In genomic region chr1:212234431-212235298, GRCh38 we compare ENCODE assay signal across 8 cellular contexts. TPM values are rescaled to one million over a fixed set of nuclear protein-coding genes. Genes with fewer than 3 reads are reported as not detected.
DNase-seq lines count a peak whose midpoint lies in the region; ATAC-seq and TF ChIP-seq lines count a peak whose summit lies in the region.

No MANE protein-coding gene starts in this region.

- peak overlapping the region; percentile 56 for H3K27ac Mint-ChIP-seq in activated CD4-positive, alpha-beta memory T cell treated with anti-CD3 and anti-CD28 coated beads, Interleukin-2, amount 10 ng/mL, durations not matched to agents 7 days and 5 days

- peak overlapping the region; percentile 41 for H3K4ac ChIP-seq in IMR-90 (ENCODE audit: low read depth, low read length)

- H2AK9ac ChIP-seq in IMR-90 (replicated peaks; ENCODE audit: low read depth, low read length, poor library complexity), result peak overlapping the region; percentile 74

- in situ Hi-C loops in IMR-90 (cut with MboI; ENCODE audit: low sequenced_read_pairs), result no loop called here
- in situ Hi-C loops in G401 (cut with HindIII; ENCODE audit: low sequenced_read_pairs), result no loop called here

- no peak overlapping the region for H4K5ac ChIP-seq in IMR-90 (ENCODE audit: low read depth, low read length)

- peaks cover 2% of the 10 kb centered on the region for H3K27me3 Mint-ChIP-seq in activated CD4-positive, alpha-beta memory T cell treated with anti-CD3 and anti-CD28 coated beads, Interleukin-2, amount 10 ng/mL, durations not matched to agents 7 days and 5 days

- H3K4me1 Mint-ChIP-seq in activated CD4-positive, alpha-beta memory T cell treated with anti-CD3 and anti-CD28 coated beads, Interleukin-2, amount 10 ng/mL, durations not matched to agents 7 days and 5 days, result peaks cover 43% of the 10 kb centered on the region

- POLR2A ChIA-PET in IMR-90 (lab: Charles Lee; ENCODE audit: unreplicated experiment), result interaction anchor here (0.5 kb wide), 1 partner anchor 102 kb away, joined by 5 read pairs; no protein-coding TSS in a partner anchor
- POLR2A ChIA-PET in activated CD4-positive, alpha-beta memory T cell treated with anti-CD3 and anti-CD28 coated beads, Interleukin-2, amount 10 ng/mL, durations not matched to agents 7 days and 5 days (lab: Charles Lee), result interaction anchor here (0.7 to 3.8 kb wide), 5 partner anchors 9 to 128 kb away, joined by 3 to 20 read pairs (median 3); no protein-coding TSS in a partner anchor

- H3K27me3 ChIP-seq in IMR-90 (ENCODE audit: control insufficient read depth, insufficient read depth, low read length) (no peaks in the 10 kb centered on the region), cardiac muscle cell (no peaks in the 10 kb centered on the region), Karpas-422 (ENCODE audit: low read length) (no peaks in the 10 kb centered on the region)

- H2AFZ ChIP-seq in IMR-90 (replicated peaks; ENCODE audit: low read length, poor library complexity), result no peak overlapping the region
- no peak overlapping the region for H2AFZ ChIP-seq in Karpas-422 (ENCODE audit: low read length)

- BruUV-seq in IMR-90 (replicated peaks; lab: Mats Ljungman, UMichigan), result no TSS peak

- DNase-seq in EL, result peak; percentile 90
- DNase-seq in IMR-90, result peak; percentile 98
- DNase-seq in activated CD4-positive, alpha-beta memory T cell treated with anti-CD3 and anti-CD28 coated beads, Interleukin-2, amount 10 ng/mL, durations not matched to agents 7 days and 5 days, result peak; percentile 48
- DNase-seq in cardiac muscle cell (ENCODE audit: low read depth in 1 of 2, low spot score in 1 of 2), result peak; percentile 90 to 95
- DNase-seq in stimulated activated CD4-positive, alpha-beta T cell treated with anti-CD3 and anti-CD28 coated beads, Interleukin-4, amount 100 ng/mL, for 24 hours, result peak; percentile 44
- DNase-seq in G401 (ENCODE audit: low spot score), result no peak
- DNase-seq in Karpas-422, result no peak

- H3K4me3 ChIP-seq in IMR-90 (ENCODE audit: insufficient read depth, low read depth, low read length), result no peak overlapping the region
- H3K4me3 ChIP-seq in cardiac muscle cell, result no peak overlapping the region
- no peak overlapping the region for H3K4me3 ChIP-seq in Karpas-422 (ENCODE audit: low read length)

- H3K4me3 Mint-ChIP-seq in activated CD4-positive, alpha-beta memory T cell treated with anti-CD3 and anti-CD28 coated beads, Interleukin-2, amount 10 ng/mL, durations not matched to agents 7 days and 5 days, result no peak overlapping the region

- H3K36me3 Mint-ChIP-seq in activated CD4-positive, alpha-beta memory T cell treated with anti-CD3 and anti-CD28 coated beads, Interleukin-2, amount 10 ng/mL, durations not matched to agents 7 days and 5 days (ENCODE audit: low read depth), result no peaks in the 10 kb centered on the region

- 0 out of 2 replicates have a peak overlapping the region, but pooled peaks have one; percentile 45 for H3K14ac ChIP-seq in IMR-90 (replicated peaks; ENCODE audit: low read depth, low read length)

- CTCF ChIA-PET in IMR-90 (lab: Yijun Ruan, JAX), result no interaction called here
- CTCF ChIA-PET in activated CD4-positive, alpha-beta memory T cell treated with anti-CD3 and anti-CD28 coated beads, Interleukin-2, amount 10 ng/mL, durations not matched to agents 7 days and 5 days (lab: Charles Lee), result interaction anchor here (1.4 to 1.7 kb wide), 2 partner anchors 9 to 57 kb away, joined by 3 read pairs; no protein-coding TSS in a partner anchor

- H3K4me2 ChIP-seq in IMR-90 (ENCODE audit: low read depth, low read length), result peak overlapping the region; percentile 42; the same call in 1 of the 2 replicates
- no peak overlapping the region for H3K4me2 ChIP-seq in Karpas-422 (ENCODE audit: low read depth, low read length, poor library complexity, severe bottlenecking)

- TF ChIP-seq CTCF in IMR-90 (conservative IDR thresholded peaks at IDR 0.05; ENCODE audit: low read depth, low read length), result no peak
- TF ChIP-seq CTCF in cardiac muscle cell (IDR thresholded peaks at IDR 0.05; ENCODE audit: low read depth, low read length), result no peak

- H3K9me3 ChIP-seq in IMR-90 (ENCODE audit: control insufficient read depth, insufficient read depth, low read length) (no peaks in the 10 kb centered on the region), cardiac muscle cell (ENCODE audit: low read depth) (no peaks in the 10 kb centered on the region), Karpas-422 (ENCODE audit: low read length) (no peaks in the 10 kb centered on the region)

- WGBS in IMR-90 (ENCODE audit: extremely low coverage in 2 of 2, insufficient read length in 1 of 2), 2 experiments, result 100% methylated on average over 3 of the region's 6 CpGs; no CpG with 5 or more reads in 1 of the 2 experiments

- intact Hi-C loops in IMR-90 (cut with micrococcal nuclease), result no loop called here

- H3K9ac ChIP-seq in IMR-90 (ENCODE audit: low read depth, low read length) (no peak overlapping the region), Karpas-422 (ENCODE audit: low read length) (no peak overlapping the region)

- H3K56ac ChIP-seq in IMR-90 (ENCODE audit: extremely low read depth, insufficient read depth, low read length), result no peak overlapping the region; the same call in 1 of the 2 replicates

- peak overlapping the region in 1 of 2 experiments; percentile 53; a peak in 1 of 4 replicates for H4K8ac ChIP-seq in IMR-90 (ENCODE audit: low read depth in 2 of 2, low read length in 2 of 2)

- TF ChIP-seq RAD21 in IMR-90 (IDR thresholded peaks at IDR 0.05; ENCODE audit: low read length), result no peak

- peaks cover 5% of the 10 kb centered on the region for H3K9me1 ChIP-seq in IMR-90 (ENCODE audit: insufficient read depth, low read length)

- 0 out of 2 replicates have a peak overlapping the region, but pooled peaks have one; percentile 38 for H3K23ac ChIP-seq in IMR-90 (ENCODE audit: low read depth, low read length)

- ATAC-seq in GM21515 (IDR thresholded peaks at IDR 0.05; ENCODE audit: unreplicated experiment), result peak; percentile 60
- ATAC-seq in IMR-90 (ENCODE audit: low read depth), result peak; percentile 99

- peak overlapping the region; percentile 44 for H2BK5ac ChIP-seq in IMR-90 (ENCODE audit: low read depth, low read length, poor library complexity, severe bottlenecking)

- peak overlapping the region; percentile 86 for H2BK20ac ChIP-seq in IMR-90 (ENCODE audit: low read depth, low read length)

- peak overlapping the region; percentile 83 for H2AK5ac ChIP-seq in IMR-90 (ENCODE audit: low read depth, low read length)

- H2BK15ac ChIP-seq in IMR-90 (ENCODE audit: low read depth, low read length), result peak overlapping the region; percentile 77; the same call in 1 of the 3 replicates

- dilution Hi-C loops in IMR-90 (cut with HindIII; ENCODE audit: low sequenced_read_pairs, unreplicated experiment), result no loop called here

- H3K9me3 Mint-ChIP-seq in activated CD4-positive, alpha-beta memory T cell treated with anti-CD3 and anti-CD28 coated beads, Interleukin-2, amount 10 ng/mL, durations not matched to agents 7 days and 5 days, result no peaks in the 10 kb centered on the region

- 0 out of 2 replicates have a peak overlapping the region, but pooled peaks have one; percentile 17 for H3K18ac ChIP-seq in IMR-90 (ENCODE audit: low read depth, low read length)

- H3K9me2 ChIP-seq in Karpas-422 (replicated peaks; ENCODE audit: insufficient read depth, low read length), result no peaks in the 10 kb centered on the region

- H3K4me1 ChIP-seq in IMR-90 (ENCODE audit: control insufficient read depth, insufficient read depth, low read length) (peaks cover 6% of the 10 kb centered on the region), cardiac muscle cell (ENCODE audit: low read depth) (peaks cover 49% of the 10 kb centered on the region), Karpas-422 (ENCODE audit: low read length) (peaks cover 10% of the 10 kb centered on the region)

- no peak for TF ChIP-seq POLR2A in IMR-90 (IDR thresholded peaks at IDR 0.05; ENCODE audit: low read depth, low read length)

- H2BK120ac ChIP-seq in IMR-90 (ENCODE audit: low read depth, low read length), result peak overlapping the region; percentile 66; the same call in 1 of the 2 replicates

- peak overlapping the region; percentile 56; the same call in 1 of the 2 replicates for H4K91ac ChIP-seq in IMR-90 (ENCODE audit: insufficient read depth, low read depth, low read length)

- no peaks in the 10 kb centered on the region for H3K79me2 ChIP-seq in Karpas-422 (ENCODE audit: low read length)

- H3K27ac ChIP-seq in IMR-90 (ENCODE audit: insufficient read depth, low read length) (no peak overlapping the region; the same call in 1 of the 2 replicates), cardiac muscle cell (peak overlapping the region; percentile 85), Karpas-422 (ENCODE audit: low read length) (no peak overlapping the region)

- no peaks in the 10 kb centered on the region for H3K79me1 ChIP-seq in IMR-90 (ENCODE audit: low read depth in 1 of 2, low read length in 2 of 2)

- no peaks in the 10 kb centered on the region for H4K20me1 ChIP-seq in IMR-90 (ENCODE audit: insufficient read depth, low read length)
- H4K20me1 ChIP-seq in Karpas-422 (ENCODE audit: insufficient read depth, low read depth, low read length), result no peaks in the 10 kb centered on the region

- no peaks in the 10 kb centered on the region for H3K36me3 ChIP-seq in IMR-90 (ENCODE audit: control insufficient read depth, insufficient read depth, low read length)
- H3K36me3 ChIP-seq in cardiac muscle cell, result no peaks in the 10 kb centered on the region
- no peaks in the 10 kb centered on the region for H3K36me3 ChIP-seq in Karpas-422 (ENCODE audit: insufficient read depth, low read length)

TF ChIP-seq in IMR-90, 13 proteins besides CTCF, POLR2A, EP300 and RAD21 (continues in another document):
- TF ChIP-seq FOS (IDR thresholded peaks at IDR 0.05; ENCODE audit: low read depth, low read length), result peak; percentile 97
- 0 out of 2 replicates have a peak, but pooled peaks have one; percentile 1 for TF ChIP-seq USF2 (IDR thresholded peaks at IDR 0.05; ENCODE audit: low read depth, low read length)

RNA-seq across cellular contexts. Expression of gene PPP2R5A, which starts 50.5 kb away (rescaled TPM):
- total RNA-seq in IMR-90 (2012; rRNA removed), result 8.4 and 15.3 TPM in 2 replicates
- 10.3 and 12.6 TPM in 2 replicates for polyA plus RNA-seq in IMR-90 (2012; rRNA removed)
- polyA plus RNA-seq in IMR-90 (2012; cell fraction: cytosol; rRNA removed), result 4.8 and 4.9 TPM in 2 replicates
- polyA plus RNA-seq in IMR-90 (2012; cell fraction: nucleus; rRNA removed; ENCODE audit: low replicate concordance), result 3.6 and 11.5 TPM in 2 replicates
- 10 to 100 TPM; 65.9 to 67.0 TPM for total RNA-seq in activated CD4-positive, alpha-beta memory T cell treated with anti-CD3 and anti-CD28 coated beads, Interleukin-2, amount 10 ng/mL, durations not matched to agents 7 days and 5 days
- total RNA-seq in cardiac muscle cell, result 51.7 and 70.4 TPM in 2 replicates
- 65.0 and 67.4 TPM in 2 replicates for polyA plus RNA-seq in cardiac muscle cell
- 62.5 and 90.2 TPM in 2 replicates for total RNA-seq in G401 (2014; rRNA removed; shearing (Covaris generic))
- total RNA-seq in Karpas-422 (2014; rRNA removed; shearing (Covaris generic); ENCODE audit: low replicate concordance), result 31.3 and 41.6 TPM in 2 replicates

Comparison
In these comparisons a context has a peak if more than half of its experiments do, and no peak if none do; other contexts are left out.
1. DNase-seq: peak in EL (single experiment), IMR-90 (single experiment), activated CD4-positive, alpha-beta memory T cell treated with anti-CD3 and anti-CD28 coated beads, Interleukin-2, amount 10 ng/mL, durations not matched to agents 7 days and 5 days (single experiment), cardiac muscle cell (2 of 2) and stimulated activated CD4-positive, alpha-beta T cell treated with anti-CD3 and anti-CD28 coated beads, Interleukin-4, amount 100 ng/mL, for 24 hours (single experiment); none in G401 (single experiment) and Karpas-422 (single experiment).